ENCODE assay signal across 17 cellular contexts in genomic region chr12:107374136-107374535, GRCh38.
A peak's percentile ranks its signal among the peaks of the same experiment; 100 is the strongest.
DNase-seq lines count a peak whose midpoint lies in the region; ATAC-seq and TF ChIP-seq lines count a peak whose summit lies in the region.
"Had no signal": no experiment of that assay in that cellular context is flagged by ENCODE, and none has a peak within 500 bp of the region (broad histone marks: within the 10 kb centered on the region; RNA-seq: fewer than 3 reads in every experiment).

No MANE protein-coding gene starts in this region.

- H3K27me3 ChIP-seq in thymus (ENCODE audit: control insufficient read depth, insufficient read depth), result no peaks in the 10 kb centered on the region

- DNase-seq in activated naive CD4-positive, alpha-beta T cell treated with anti-CD3 and anti-CD28 coated beads for 36 hours, result peak; percentile 50
- DNase-seq in activated naive CD4-positive, alpha-beta T cell treated with Interleukin-2 at 50 U/mL for 16 hours, result no peak
- DNase-seq in T-helper 17 cell (no peak), endothelial cell (ENCODE audit: low spot score) (no peak), KG1 (lab: John Stamatoyannopoulos, UW) (no peak), substantia nigra (lab: John Stamatoyannopoulos, UW) (no peak), AG20443 (ENCODE audit: low spot score) (no peak)
- DNase-seq: activated B cell treated with CpG ODN at 0.5 μM for 24 hours, DMS153, hippocampal formation, left cardiac atrium, NCI-H187 treated with DMSO at 0.1 percent for 48 hours, NCI-H524 treated with DMSO at 0.1 percent for 48 hours, SW 1271 had no signal

- CTCF ChIA-PET in activated naive CD4-positive, alpha-beta T cell treated with anti-CD3 and anti-CD28 coated beads for 36 hours (lab: Charles Lee), result interaction anchor here (0.5 to 6.8 kb wide), 6 partner anchors 15 to 235 kb away, joined by 3 to 47 read pairs (median 7); no protein-coding TSS in a partner anchor

- H3K36me3 ChIP-seq in thymus (ENCODE audit: control insufficient read depth, insufficient read depth), result no peaks in the 10 kb centered on the region
- H3K36me3 ChIP-seq: prostate gland had no signal

- no peaks in the 10 kb centered on the region for H3K27me3 Mint-ChIP-seq in activated naive CD4-positive, alpha-beta T cell treated with anti-CD3 and anti-CD28 coated beads for 36 hours (ENCODE audit: low read depth)
- H3K27me3 Mint-ChIP-seq in T-helper 17 cell (no peaks in the 10 kb centered on the region), endothelial cell (ENCODE audit: unreplicated experiment) (peaks cover 5% of the 10 kb centered on the region)

- WGBS in thymus, result 59% methylated on average over 8 of the region's 8 CpGs

- intact Hi-C loops in activated naive CD4-positive, alpha-beta T cell treated with anti-CD3 and anti-CD28 coated beads for 36 hours (cut with micrococcal nuclease), result no loop called here

- H3K27ac ChIP-seq in thymus (ENCODE audit: low read depth) (peak overlapping the region; percentile 27), substantia nigra (ENCODE audit: low read depth, low read length, poor library complexity, severe bottlenecking) (no peak overlapping the region)
- H3K27ac ChIP-seq: prostate gland had no signal

- TF ChIP-seq CTCF in endothelial cell (IDR thresholded peaks at IDR 0.05; ENCODE audit: unreplicated experiment), result no peak

- peak overlapping the region; percentile 30 for H3K4me3 Mint-ChIP-seq in activated naive CD4-positive, alpha-beta T cell treated with anti-CD3 and anti-CD28 coated beads for 36 hours
- peak overlapping the region; percentile 86 for H3K4me3 Mint-ChIP-seq in T-helper 17 cell
- no peak overlapping the region for H3K4me3 Mint-ChIP-seq in endothelial cell (ENCODE audit: unreplicated experiment)
- H3K4me3 Mint-ChIP-seq: activated B cell treated with CpG ODN at 0.5 μM for 24 hours had no signal

- H3K4me3 ChIP-seq in thymus (ENCODE audit: low read length), result no peak overlapping the region
- H3K4me3 ChIP-seq: prostate gland had no signal

- H3K27ac Mint-ChIP-seq in activated naive CD4-positive, alpha-beta T cell treated with anti-CD3 and anti-CD28 coated beads for 36 hours, result peak overlapping the region; percentile 80
- H3K27ac Mint-ChIP-seq in T-helper 17 cell, result peak overlapping the region; percentile 92
- H3K27ac Mint-ChIP-seq in endothelial cell (ENCODE audit: unreplicated experiment), result peak overlapping the region; percentile 11
- H3K27ac Mint-ChIP-seq: activated B cell treated with CpG ODN at 0.5 μM for 24 hours, brain had no signal

- H3K9me3 Mint-ChIP-seq in activated naive CD4-positive, alpha-beta T cell treated with anti-CD3 and anti-CD28 coated beads for 36 hours, result no peaks in the 10 kb centered on the region
- H3K9me3 Mint-ChIP-seq in endothelial cell (ENCODE audit: unreplicated experiment), result no peaks in the 10 kb centered on the region
- H3K9me3 Mint-ChIP-seq: activated B cell treated with CpG ODN at 0.5 μM for 24 hours, brain had no signal

- no peak for ATAC-seq in T-helper 17 cell
- ATAC-seq: left cardiac atrium had no signal

- peaks cover 61% of the 10 kb centered on the region for H3K4me1 Mint-ChIP-seq in activated naive CD4-positive, alpha-beta T cell treated with anti-CD3 and anti-CD28 coated beads for 36 hours (ENCODE audit: low read depth)
- H3K4me1 Mint-ChIP-seq in T-helper 17 cell (peaks cover 52% of the 10 kb centered on the region), endothelial cell (ENCODE audit: unreplicated experiment) (peaks cover 23% of the 10 kb centered on the region)

- peaks cover 29% of the 10 kb centered on the region for H3K4me1 ChIP-seq in thymus (ENCODE audit: control insufficient read depth, insufficient read depth, low read length)
- H3K4me1 ChIP-seq: prostate gland had no signal

- peaks cover 1% of the 10 kb centered on the region for H3K36me3 Mint-ChIP-seq in activated naive CD4-positive, alpha-beta T cell treated with anti-CD3 and anti-CD28 coated beads for 36 hours (ENCODE audit: low read depth)
- H3K36me3 Mint-ChIP-seq in T-helper 17 cell (ENCODE audit: low read depth) (no peaks in the 10 kb centered on the region), endothelial cell (ENCODE audit: low read depth, unreplicated experiment) (no peaks in the 10 kb centered on the region)
- H3K36me3 Mint-ChIP-seq: brain had no signal

- H3K9me3 ChIP-seq in T-helper 17 cell (ENCODE audit: control insufficient read depth, low read length, poor library complexity, severe bottlenecking) (no peaks in the 10 kb centered on the region), thymus (ENCODE audit: control insufficient read depth) (no peaks in the 10 kb centered on the region)
- H3K9me3 ChIP-seq: prostate gland had no signal

Comparison
In these comparisons a context has a peak if more than half of its experiments do, and no peak if none do; other contexts are left out.
1. H3K27ac Mint-ChIP-seq: peak in every context shown above with its lines; median percentile 92 in T-helper 17 cell; 80 in activated naive CD4-positive, alpha-beta T cell treated with anti-CD3 and anti-CD28 coated beads for 36 hours; 11 in endothelial cell.